In the genomic region with DNA sequence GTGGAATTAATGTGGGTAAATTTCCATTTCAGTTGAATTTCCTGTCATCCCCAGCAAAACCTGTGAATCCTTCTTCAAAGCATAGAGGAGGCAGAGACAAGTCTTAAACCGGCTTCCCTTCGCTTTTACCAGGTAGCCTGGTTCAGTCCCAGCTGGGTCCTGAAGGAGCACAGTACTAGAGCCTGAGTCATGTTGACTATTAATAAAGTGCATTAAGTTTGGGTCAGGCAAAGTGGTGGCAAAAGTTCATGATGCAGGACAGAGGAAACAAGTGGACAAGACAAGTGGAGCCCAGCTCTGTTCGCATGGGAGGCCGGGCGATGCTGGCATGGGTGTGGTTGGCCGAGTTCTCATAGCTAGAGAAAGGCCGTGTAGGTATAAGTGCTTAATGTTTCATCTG, we compare ENCODE assay signal across 18 cellular contexts.
"Had no signal": no experiment of that assay in that cellular context is flagged by ENCODE, and none has a peak within 500 bp of the region (broad histone marks: within the 10 kb centered on the region; RNA-seq: fewer than 3 reads in every experiment).

No MANE protein-coding gene starts in this region.

- H3K27me3 ChIP-seq: right lobe of liver, upper lobe of left lung had no signal

- H3K9ac ChIP-seq: SK-N-SH had no signal

- H3K9me3 Mint-ChIP-seq: activated naive CD8-positive, alpha-beta T cell treated with anti-CD3 and anti-CD28 coated beads, Interleukin-2, amount 50 U/mL, for 24 hours; activated T-cell treated with anti-CD3 and anti-CD28 coated beads, Interleukin-2, amount 50 U/mL, for 4 hours; nephron; T-cell had no signal

- H3K27ac ChIP-seq: right lobe of liver, upper lobe of left lung had no signal

- H3K4me3 Mint-ChIP-seq: activated naive CD8-positive, alpha-beta T cell treated with anti-CD3 and anti-CD28 coated beads, Interleukin-2, amount 50 U/mL, for 24 hours; activated T-cell treated with anti-CD3 and anti-CD28 coated beads, Interleukin-2, amount 50 U/mL, for 4 hours; nephron; stimulated activated naive CD8-positive, alpha-beta T cell treated with anti-CD3 and anti-CD28 coated beads, Interleukin-15, amount 100 ng/mL, for 72 hours; T-cell had no signal

- H3K4me3 ChIP-seq: right lobe of liver, upper lobe of left lung had no signal

- H3K4me2 ChIP-seq: SK-N-SH had no signal

- H3K9me3 ChIP-seq: right lobe of liver, SK-N-SH, upper lobe of left lung had no signal

- ATAC-seq: activated naive CD8-positive, alpha-beta T cell treated with anti-CD3 and anti-CD28 coated beads, Interleukin-2, amount 50 U/mL, for 24 hours; activated T-cell treated with anti-CD3 and anti-CD28 coated beads, Interleukin-2, amount 50 U/mL, for 4 hours; left lobe of liver; right lobe of liver; stimulated activated naive CD8-positive, alpha-beta T cell treated with anti-CD3 and anti-CD28 coated beads, Interleukin-15, amount 100 ng/mL, for 72 hours; T-cell had no signal

- DNase-seq: activated CD4-positive, alpha-beta T cell treated with anti-CD3 and anti-CD28 coated beads, Interleukin-2, amount 50 U/mL, for 4 hours; activated CD4-positive, CD25-positive, alpha-beta regulatory T cell treated with anti-CD3 and anti-CD28 coated beads, Interleukin-2, amount 50 U/mL, for 72 hours; activated gamma-delta T cell; activated naive CD8-positive, alpha-beta T cell treated with anti-CD3 and anti-CD28 coated beads, Interleukin-2, amount 50 U/mL, for 24 hours; activated T-cell treated with anti-CD3 and anti-CD28 coated beads, Interleukin-2, amount 50 U/mL, for 4 hours; aorta; erythroblast; islet precursor cell; nucleus accumbens; posterior cingulate gyrus; right lobe of liver; SK-N-SH; stimulated activated naive CD8-positive, alpha-beta T cell treated with anti-CD3 and anti-CD28 coated beads, Interleukin-15, amount 100 ng/mL, for 72 hours; T-cell; T-helper 9 cell had no signal

- H3K27me3 Mint-ChIP-seq: activated naive CD8-positive, alpha-beta T cell treated with anti-CD3 and anti-CD28 coated beads, Interleukin-2, amount 50 U/mL, for 24 hours; stimulated activated naive CD8-positive, alpha-beta T cell treated with anti-CD3 and anti-CD28 coated beads, Interleukin-15, amount 100 ng/mL, for 72 hours; T-cell had no signal
